In the genomic region with DNA sequence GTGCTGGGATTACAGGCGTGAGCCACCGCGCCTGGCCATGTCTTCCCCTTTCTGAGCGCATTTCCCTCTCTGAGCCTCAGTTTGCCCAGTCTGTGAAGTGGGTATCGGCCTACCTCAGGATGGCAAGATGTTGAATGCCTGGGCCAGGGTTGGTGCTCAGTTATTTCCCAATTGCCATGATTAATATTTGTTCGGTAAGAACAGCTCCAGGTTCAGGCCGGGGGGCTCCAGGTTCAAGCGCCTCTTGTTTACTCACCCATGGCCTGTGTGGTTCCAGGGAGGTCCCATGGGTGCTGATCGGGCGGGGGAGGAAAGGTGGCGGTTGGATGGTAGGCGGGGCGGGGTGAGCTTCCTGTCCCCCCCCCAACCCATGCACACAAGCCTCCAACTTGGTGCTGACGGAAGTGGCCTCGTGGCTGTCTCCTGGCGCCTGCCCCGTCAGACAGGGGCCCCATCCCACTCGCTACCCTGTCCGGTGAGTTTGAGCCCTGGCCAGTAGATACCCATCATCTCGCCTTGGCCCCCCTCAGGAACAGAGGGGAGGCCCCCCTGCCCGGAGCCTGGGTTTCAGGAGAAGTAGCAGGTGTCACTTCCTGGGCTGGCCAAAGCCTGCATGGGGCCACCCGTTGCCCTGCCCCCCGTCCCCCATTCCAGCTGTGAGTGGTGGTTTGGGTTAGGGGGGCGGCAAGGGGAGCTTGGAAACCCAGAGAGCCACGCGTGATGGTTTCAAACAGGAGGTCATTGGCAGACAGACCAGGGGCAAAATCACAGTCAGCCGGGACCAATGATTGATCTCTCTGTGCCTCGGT, we compare ENCODE assay signal across 8 cellular contexts. TPM values are rescaled to one million over a fixed set of nuclear protein-coding genes. Genes with fewer than 3 reads are reported as not detected.
A peak's percentile ranks its signal among the peaks of the same experiment; 100 is the strongest.
DNase-seq lines count a peak whose midpoint lies in the region; ATAC-seq, FAIRE-seq and TF ChIP-seq lines count a peak whose summit lies in the region.

A gene with protein sequence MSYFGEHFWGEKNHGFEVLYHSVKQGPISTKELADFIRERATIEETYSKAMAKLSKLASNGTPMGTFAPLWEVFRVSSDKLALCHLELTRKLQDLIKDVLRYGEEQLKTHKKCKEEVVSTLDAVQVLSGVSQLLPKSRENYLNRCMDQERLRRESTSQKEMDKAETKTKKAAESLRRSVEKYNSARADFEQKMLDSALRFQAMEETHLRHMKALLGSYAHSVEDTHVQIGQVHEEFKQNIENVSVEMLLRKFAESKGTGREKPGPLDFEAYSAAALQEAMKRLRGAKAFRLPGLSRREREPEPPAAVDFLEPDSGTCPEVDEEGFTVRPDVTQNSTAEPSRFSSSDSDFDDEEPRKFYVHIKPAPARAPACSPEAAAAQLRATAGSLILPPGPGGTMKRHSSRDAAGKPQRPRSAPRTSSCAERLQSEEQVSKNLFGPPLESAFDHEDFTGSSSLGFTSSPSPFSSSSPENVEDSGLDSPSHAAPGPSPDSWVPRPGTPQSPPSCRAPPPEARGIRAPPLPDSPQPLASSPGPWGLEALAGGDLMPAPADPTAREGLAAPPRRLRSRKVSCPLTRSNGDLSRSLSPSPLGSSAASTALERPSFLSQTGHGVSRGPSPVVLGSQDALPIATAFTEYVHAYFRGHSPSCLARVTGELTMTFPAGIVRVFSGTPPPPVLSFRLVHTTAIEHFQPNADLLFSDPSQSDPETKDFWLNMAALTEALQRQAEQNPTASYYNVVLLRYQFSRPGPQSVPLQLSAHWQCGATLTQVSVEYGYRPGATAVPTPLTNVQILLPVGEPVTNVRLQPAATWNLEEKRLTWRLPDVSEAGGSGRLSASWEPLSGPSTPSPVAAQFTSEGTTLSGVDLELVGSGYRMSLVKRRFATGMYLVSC (plus strand): TSS at position 375 of the 809 bp plus-strand sequence. CDS start 3,688 bp downstream, outside the sequence.

- H3K4me1 ChIP-seq in mammary epithelial cell (ENCODE audit: insufficient read depth, low read length): peaks cover 13% of the 10 kb centered on the region

- H3K27me3 ChIP-seq in mammary epithelial cell (ENCODE audit: insufficient read depth, low read length): no peaks in the 10 kb centered on the region

- TF ChIP-seq POLR2A in GM12891 (IDR thresholded peaks at IDR 0.05; ENCODE audit: low read depth, low read length): no peak; the same call in 1 of the 2 replicates

- H2AFZ ChIP-seq in mammary epithelial cell (ENCODE audit: low read depth, low read length): no peak within 1 kb of the TSS

- FAIRE-seq in GM12891 (lab: Jason Lieb, UNC): peak; percentile 98

- peak; percentile 62 for DNase-seq in GM12891 (ENCODE audit: insufficient read length, low spot score)
- peak; percentile 89 for DNase-seq in activated CD4-positive, alpha-beta T cell treated with anti-CD3 and anti-CD28 coated beads for 48 hours
- peak; percentile 29 for DNase-seq in ecto neural progenitor cell (ENCODE audit: low spot score)
- DNase-seq in stimulated activated CD4-positive, alpha-beta T cell treated with anti-CD3 and anti-CD28 coated beads, Interleukin-15, amount 100 ng/mL, for 1 hour (ENCODE audit: low read depth in 1 of 2, low spot score in 1 of 2): peak; percentile 71 to 74
- no peak for DNase-seq in mammary epithelial cell
- DNase-seq in NCI-H1694 treated with DMSO at 0.1 percent for 48 hours (lab: John Stamatoyannopoulos, UW): no peak

- no TSS peak for BruUV-seq in mammary epithelial cell (replicated peaks; lab: Mats Ljungman, UMichigan)

- H3K4me3 ChIP-seq in mammary epithelial cell (replicated peaks in 1 of 3; ENCODE audit: insufficient read depth in 1 of 3, low read depth in 2 of 3, low read length in 3 of 3): no peak within 1 kb of the TSS

- H3K9ac ChIP-seq in mammary epithelial cell (ENCODE audit: insufficient read depth, low read length): no peak within 1 kb of the TSS

- 93% methylated on average over 6 of the region's 28 CpGs for WGBS in mammary epithelial cell (ENCODE audit: low coverage, missing lambda C conversion rate)

- H3K36me3 ChIP-seq in mammary epithelial cell (ENCODE audit: insufficient read depth, low read length): no peaks in the 10 kb centered on the region

- no peaks in the 10 kb centered on the region for H4K20me1 ChIP-seq in mammary epithelial cell (ENCODE audit: insufficient read depth, low read length)

- CTCF ChIA-PET in mammary epithelial cell (lab: Charles Lee; ENCODE audit: low non-redundant PET): no interaction called here

- in situ Hi-C loops in mammary epithelial cell (cut with MboI; ENCODE audit: low sequenced_read_pairs in 2 of 2): no loop called here

- H3K27ac ChIP-seq in mammary epithelial cell (ENCODE audit: insufficient read depth, low read depth, low read length): no peak within 1 kb of the TSS

- no peak for TF ChIP-seq CTCF in mammary epithelial cell (conservative IDR thresholded peaks at IDR 0.05 in 1 of 2, IDR thresholded peaks at IDR 0.05 in 1 of 2; ENCODE audit: extremely low read depth in 1 of 2, insufficient read depth in 1 of 2, low read depth in 1 of 2, low read length in 2 of 2)

- no peak within 1 kb of the TSS for H3K4me2 ChIP-seq in mammary epithelial cell (ENCODE audit: insufficient read depth, low read depth, low read length)

- intact Hi-C loops in mammary epithelial cell (cut with micrococcal nuclease): no loop called here

- dilution Hi-C loops in mammary epithelial cell (cut with HindIII; ENCODE audit: low sequenced_read_pairs): no loop called here

- ATAC-seq in HG03460 (IDR thresholded peaks at IDR 0.05; ENCODE audit: unreplicated experiment) (peak; percentile 35), HG02678 (IDR thresholded peaks at IDR 0.05; ENCODE audit: unreplicated experiment) (no peak)

- H3K9me3 ChIP-seq in mammary epithelial cell (replicated peaks; ENCODE audit: insufficient read depth, low read length): no peaks in the 10 kb centered on the region

- no peaks in the 10 kb centered on the region for H3K79me2 ChIP-seq in mammary epithelial cell (ENCODE audit: insufficient read depth, low read length)

TF ChIP-seq in GM12891, 5 proteins besides CTCF, POLR2A, EP300 and RAD21:
- TF ChIP-seq SPI1 (IDR thresholded peaks at IDR 0.05; ENCODE audit: low read depth, low read length): peak; percentile 42
- peak; percentile 39; the same call in 1 of the 2 replicates for TF ChIP-seq TAF1 (IDR thresholded peaks at IDR 0.05; ENCODE audit: low read depth, low read length)
- TF ChIP-seq POLR2AphosphoS5 (IDR thresholded peaks at IDR 0.05; ENCODE audit: low read depth, low read length): no peak
- no peak for TF ChIP-seq POU2F2 (IDR thresholded peaks at IDR 0.05; ENCODE audit: low read depth, low read length)
- peak; percentile 70 for TF ChIP-seq PAX5 (IDR thresholded peaks at IDR 0.05; ENCODE audit: insufficient read depth, low read length, severe bottlenecking)

RNA-seq across cellular contexts. Expression of the gene that starts here (rescaled TPM):
- 22.6 TPM for polyA plus RNA-seq in GM12891 (2012; ENCODE audit: low read depth, missing spikeins)
- 1 to 10 TPM; 1.7 to 2.8 TPM for total RNA-seq in mammary epithelial cell
- 0.22 TPM for polyA plus RNA-seq in mammary epithelial cell
- 4.6 TPM for polyA minus RNA-seq in mammary epithelial cell

Comparison
In these comparisons a context has a peak if more than half of its experiments do, and no peak if none do; other contexts are left out.
1. DNase-seq: peak in GM12891 (single experiment), activated CD4-positive, alpha-beta T cell treated with anti-CD3 and anti-CD28 coated beads for 48 hours (single experiment), ecto neural progenitor cell (single experiment) and stimulated activated CD4-positive, alpha-beta T cell treated with anti-CD3 and anti-CD28 coated beads, Interleukin-15, amount 100 ng/mL, for 1 hour (2 of 2); none in mammary epithelial cell (single experiment) and NCI-H1694 treated with DMSO at 0.1 percent for 48 hours (single experiment).